Comparison of ENCODE assay signal across 1 cellular context in genomic region chr11:63915961-63916836, GRCh38.
A peak's percentile ranks its signal among the peaks of the same experiment; 100 is the strongest.
TF ChIP-seq lines count a peak whose summit lies in the region.

No MANE protein-coding gene starts in this region.

TF ChIP-seq in H1, 55 proteins besides CTCF, POLR2A, EP300 and RAD21:
- peak; percentile 73 for TF ChIP-seq MAX (IDR thresholded peaks at IDR 0.05)
- TF ChIP-seq HDAC2 (IDR thresholded peaks at IDR 0.05; ENCODE audit: borderline replicate concordance in 1 of 2, low read depth in 2 of 2, low read length in 2 of 2): no peak; a peak in 1 of 4 replicates
- peak; percentile 80 for TF ChIP-seq KDM4A (IDR thresholded peaks at IDR 0.05; ENCODE audit: low read depth, low read length, severe bottlenecking)
- TF ChIP-seq CREB1 (IDR thresholded peaks at IDR 0.05): peak; percentile 47
- peak; percentile 22 for TF ChIP-seq ASH2L (IDR thresholded peaks at IDR 0.05; ENCODE audit: low read length)
- TF ChIP-seq USF2 (IDR thresholded peaks at IDR 0.05; ENCODE audit: low read length): no peak
- TF ChIP-seq YY1 (IDR thresholded peaks at IDR 0.05; ENCODE audit: low read depth, low read length): 0 out of 2 replicates have a peak, but pooled peaks have one; percentile 38
- TF ChIP-seq HDAC6 (IDR thresholded peaks at IDR 0.05; ENCODE audit: low read depth, low read length): no peak
- TF ChIP-seq TBP (IDR thresholded peaks at IDR 0.05; ENCODE audit: low read depth, low read length): peak; percentile 13; the same call in 1 of the 2 replicates
- no peak for TF ChIP-seq RXRA (IDR thresholded peaks at IDR 0.05; ENCODE audit: insufficient read depth, low read depth, low read length)
- peak; percentile 65; the same call in 1 of the 2 replicates for TF ChIP-seq POLR2AphosphoS5 (IDR thresholded peaks at IDR 0.05; ENCODE audit: low read depth, low read length)
- TF ChIP-seq SIN3A (conservative IDR thresholded peaks at IDR 0.05 in 1 of 2, IDR thresholded peaks at IDR 0.05 in 1 of 2; ENCODE audit: low read depth in 1 of 2, low read length in 2 of 2): peak in 1 of 2 experiments; percentile 70; a peak in 2 of 4 replicates
- TF ChIP-seq BCL11A (IDR thresholded peaks at IDR 0.05; ENCODE audit: low read depth in 2 of 2, low read length in 2 of 2): no peak
- TF ChIP-seq PHF8 (conservative IDR thresholded peaks at IDR 0.05; ENCODE audit: low read depth, low read length): 0 out of 2 replicates have a peak, but pooled peaks have one; percentile 35
